ENCODE assay signal across 12 cellular contexts in the genomic region with DNA sequence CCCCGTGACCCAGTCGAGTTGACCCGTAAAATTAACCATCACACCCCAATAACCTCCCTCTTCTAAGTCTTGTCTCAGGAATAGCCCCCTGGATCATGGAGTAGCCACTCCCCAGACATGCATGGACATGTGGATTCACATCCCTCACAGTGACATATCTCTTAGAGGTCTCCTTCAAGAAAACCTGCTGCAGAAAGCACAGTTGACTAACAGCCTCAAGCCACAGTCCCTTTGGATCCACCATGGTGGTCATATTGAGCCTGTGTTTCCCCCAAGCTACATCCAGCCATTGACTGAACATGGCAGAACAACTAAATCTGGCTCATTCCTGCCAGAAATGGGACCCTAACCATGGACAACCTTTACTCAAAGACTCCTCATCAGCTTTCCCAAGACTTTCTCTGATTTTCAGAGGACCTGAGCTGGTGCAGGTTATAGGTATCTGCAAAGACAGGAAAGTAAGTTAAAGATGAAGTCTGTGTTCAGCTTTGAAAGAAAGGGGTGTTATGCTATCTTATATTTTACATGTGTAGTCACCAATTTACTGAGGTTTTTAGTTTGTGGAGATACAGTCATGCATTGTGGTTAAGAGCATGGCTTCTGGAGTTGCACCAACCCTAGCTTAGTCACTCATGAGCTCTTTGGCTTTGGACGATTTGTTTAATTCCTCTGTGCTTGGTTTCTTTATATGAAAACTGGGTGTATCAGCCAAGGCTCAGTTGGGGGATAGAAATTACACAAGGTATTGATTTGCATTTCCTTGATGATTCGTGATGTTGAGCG.
DNase-seq lines count a peak whose midpoint lies in the region; TF ChIP-seq lines count a peak whose summit lies in the region.
"Had no signal": no experiment of that assay in that cellular context is flagged by ENCODE, and none has a peak within 500 bp of the region (broad histone marks: within the 10 kb centered on the region; RNA-seq: fewer than 3 reads in every experiment).

No MANE protein-coding gene starts in this region.

- intact Hi-C loops in tibial artery (cut with DNase I; ENCODE audit: low total_unique reads), result no loop called here

- no peaks in the 10 kb centered on the region for H3K9me2 ChIP-seq in GM23248 (ENCODE audit: insufficient read depth)

- TF ChIP-seq CTCF in tibial artery (IDR thresholded peaks at IDR 0.05), result no peak

- in situ Hi-C loops in GM23248 (cut with MboI), result no loop called here

- no peak overlapping the region for H3K9ac ChIP-seq in GM23248

- H3K9me3 ChIP-seq in GM23248 (ENCODE audit: low read depth) (no peaks in the 10 kb centered on the region), esophagus (ENCODE audit: control insufficient read depth in 2 of 2, insufficient read depth in 1 of 2, low read depth in 1 of 2, low read length in 1 of 2) (no peaks in the 10 kb centered on the region), tibial artery (peaks cover 0 to 3% (median 0%) of the 10 kb centered on the region in 3 donors)
- H3K9me3 ChIP-seq: Peyer's patch had no signal

- H3F3A ChIP-seq in GM23248 (ENCODE audit: insufficient read depth), result peaks cover 17% of the 10 kb centered on the region

- H3K4me1 ChIP-seq in GM23248 (ENCODE audit: insufficient read depth) (peaks cover 12% of the 10 kb centered on the region), esophagus (ENCODE audit: control insufficient read depth in 2 of 2, insufficient read depth in 2 of 2, low read length in 1 of 2) (peaks cover 0 to 8% of the 10 kb centered on the region in 2 donors), tibial artery (no peaks in the 10 kb centered on the region)
- H3K4me1 ChIP-seq: Peyer's patch had no signal

- WGBS in GM23248 (ENCODE audit: low coverage in 1 of 2, low lambda C conversion rate in 2 of 2, missing lambda C conversion rate in 2 of 2), 2 experiments, result 30 to 33% methylated on average over 6 of the region's 6 CpGs
- 64 to 67% methylated on average over 6 of the region's 6 CpGs for WGBS in esophagus, 2 donors

- no peaks in the 10 kb centered on the region for H3K36me3 ChIP-seq in GM23248 (ENCODE audit: low read depth)
- H3K36me3 ChIP-seq in esophagus (ENCODE audit: control insufficient read depth in 2 of 2, insufficient read depth in 2 of 2, low read length in 1 of 2), result no peaks in the 10 kb centered on the region
- no peaks in the 10 kb centered on the region for H3K36me3 ChIP-seq in tibial artery
- H3K36me3 ChIP-seq: Peyer's patch had no signal

- H2AFZ ChIP-seq in GM23248, result no peak overlapping the region

- no peaks in the 10 kb centered on the region for H4K20me1 ChIP-seq in GM23248 (ENCODE audit: insufficient read depth)

- H3K4me3 ChIP-seq in GM23248, result no peak overlapping the region
- no peak overlapping the region for H3K4me3 ChIP-seq in esophagus (ENCODE audit: low read depth in 1 of 2, low read length in 2 of 2)
- no peak overlapping the region for H3K4me3 ChIP-seq in skeletal muscle cell (ENCODE audit: low read depth, low read length)
- no peak overlapping the region for H3K4me3 ChIP-seq in tibial artery
- H3K4me3 ChIP-seq: dorsolateral prefrontal cortex, Peyer's patch had no signal

- peak; percentile 90 for DNase-seq in GM23248
- DNase-seq in NOMO-1 treated with DMSO at 0.1 percent for 48 hours (lab: John Stamatoyannopoulos, UW; ENCODE audit: unreplicated experiment), result peak; percentile 70
- DNase-seq in skeletal muscle cell (ENCODE audit: low read depth), result peak; percentile 85
- no peak for DNase-seq in NCI-H1436 treated with DMSO at 0.1 percent for 48 hours (lab: John Stamatoyannopoulos, UW)
- no peak for DNase-seq in activated CD4-positive, alpha-beta T cell treated with anti-CD3 and anti-CD28 coated beads, Interleukin-2, amount 50 U/mL, for 1 hour
- DNase-seq in tibial artery, result no peak
- DNase-seq: DMS53, dorsolateral prefrontal cortex, NCI-H146, Peyer's patch, small intestine had no signal

- H3K79me2 ChIP-seq in GM23248 (ENCODE audit: insufficient read depth), result no peaks in the 10 kb centered on the region

- H3K27me3 ChIP-seq in GM23248 (replicated peaks; ENCODE audit: insufficient read depth) (peaks cover 42% of the 10 kb centered on the region), esophagus (ENCODE audit: control insufficient read depth in 1 of 2, insufficient read depth in 2 of 2, low read length in 2 of 2) (no peaks in the 10 kb centered on the region), tibial artery (no peaks in the 10 kb centered on the region)
- H3K27me3 ChIP-seq: Peyer's patch had no signal

- H3K4me2 ChIP-seq in GM23248 (ENCODE audit: unreplicated experiment), result peak overlapping the region; percentile 32

- H3K27ac ChIP-seq in GM23248, result no peak overlapping the region
- peak overlapping the region; percentile 44 to 52 for H3K27ac ChIP-seq in esophagus (ENCODE audit: low read depth in 2 of 2, low read length in 1 of 2)
- H3K27ac ChIP-seq in tibial artery, result no peak overlapping the region
- H3K27ac ChIP-seq: dorsolateral prefrontal cortex, Peyer's patch had no signal

Comparison
In these comparisons a context has a peak if more than half of its experiments do, and no peak if none do; other contexts are left out.
1. DNase-seq: peak in GM23248 (single experiment), NOMO-1 treated with DMSO at 0.1 percent for 48 hours (single experiment) and skeletal muscle cell (single experiment); none in NCI-H1436 treated with DMSO at 0.1 percent for 48 hours (single experiment), activated CD4-positive, alpha-beta T cell treated with anti-CD3 and anti-CD28 coated beads, Interleukin-2, amount 50 U/mL, for 1 hour (single experiment) and tibial artery (0 of 2).
2. H3K27ac ChIP-seq: peak in esophagus (2 of 2); none in GM23248 (single experiment) and tibial artery (0 of 2).